15 cellular contexts compared by ENCODE assay signal in genomic region chr1:181632492-181632891, GRCh38.
"Had no signal": no experiment of that assay in that cellular context is flagged by ENCODE, and none has a peak within 500 bp of the region (broad histone marks: within the 10 kb centered on the region; RNA-seq: fewer than 3 reads in every experiment).

No MANE protein-coding gene starts in this region.

- FAIRE-seq: islet of Langerhans had no signal

- H3K4me1 ChIP-seq: adrenal gland had no signal

- H3K36me3 ChIP-seq: adrenal gland had no signal

- H3K4me3 ChIP-seq: adrenal gland, lung had no signal

- H3K9me3 ChIP-seq: adrenal gland had no signal

- ATAC-seq: activated naive CD4-positive, alpha-beta T cell treated with anti-CD3 and anti-CD28 coated beads, Interleukin-2, amount 50 U/mL, for 72 hours; activated T-cell treated with anti-CD3 and anti-CD28 coated beads, Interleukin-2, amount 50 U/mL, for 72 hours had no signal

- H3K27ac ChIP-seq: adrenal gland had no signal

- DNase-seq: activated CD4-positive, alpha-beta T cell treated with anti-CD3 and anti-CD28 coated beads, Interleukin-2, amount 50 U/mL, for 4 hours; activated gamma-delta T cell; activated T-cell treated with anti-CD3 and anti-CD28 coated beads, Interleukin-2, amount 50 U/mL, for 72 hours; adrenal gland; effector memory CD4-positive, alpha-beta T cell; hippocampal formation; midbrain; retina; stimulated activated CD4-positive, alpha-beta T cell treated with anti-CD3 and anti-CD28 coated beads, Interleukin-12 subunit alpha, Interleukin-12 subunit beta, amount 100 ng/mL, for 4 hours; stimulated activated CD4-positive, alpha-beta T cell treated with anti-CD3 and anti-CD28 coated beads, Interleukin-1b, Interleukin-23, amount 100 ng/mL, for 48 hours; stimulated activated CD8-positive, alpha-beta memory T cell treated with anti-CD3 and anti-CD28 coated beads, Interleukin-4, amount 100 ng/mL, for 48 hours; stimulated activated naive CD4-positive, alpha-beta T cell had no signal

- H3K27me3 ChIP-seq: adrenal gland had no signal
